ENCODE assay signal across 1 cellular context in genomic region chr7:155953781-155954549, GRCh38.
TF ChIP-seq lines count a peak whose summit lies in the region.

No MANE protein-coding gene starts in this region.

TF ChIP-seq in HepG2, 621 proteins besides CTCF, POLR2A, EP300 and RAD21 (continued from another document and continues in another):
- no peak for TF ChIP-seq PRMT3 (CRISPR knock-in tag; IDR thresholded peaks at IDR 0.05; ENCODE audit: borderline replicate concordance, low read depth)
- TF ChIP-seq RFXANK (CRISPR knock-in tag; IDR thresholded peaks at IDR 0.05), result no peak
- TF ChIP-seq KLF15 (CRISPR knock-in tag; IDR thresholded peaks at IDR 0.05; ENCODE audit: borderline replicate concordance), result peak; percentile 58; the same call in 1 of the 2 replicates
- 0 out of 2 replicates have a peak, but pooled peaks have one; percentile 55 for TF ChIP-seq ZNF782 (CRISPR knock-in tag; IDR thresholded peaks at IDR 0.05; ENCODE audit: borderline replicate concordance)
- no peak for TF ChIP-seq ZSCAN22 (CRISPR knock-in tag; IDR thresholded peaks at IDR 0.05)
- no peak for TF ChIP-seq REL (CRISPR knock-in tag; conservative IDR thresholded peaks at IDR 0.05)
- no peak for TF ChIP-seq PCBP2 (optimal IDR thresholded peaks at IDR 0.05; ENCODE audit: low read depth, low read length, poor library complexity, severe bottlenecking)
- no peak for TF ChIP-seq ZNF558 (CRISPR knock-in tag; IDR thresholded peaks at IDR 0.05; ENCODE audit: borderline replicate concordance)
- no peak for TF ChIP-seq SNAPC5 (CRISPR knock-in tag; IDR thresholded peaks at IDR 0.05; ENCODE audit: borderline replicate concordance)
- TF ChIP-seq, protein P1, sequence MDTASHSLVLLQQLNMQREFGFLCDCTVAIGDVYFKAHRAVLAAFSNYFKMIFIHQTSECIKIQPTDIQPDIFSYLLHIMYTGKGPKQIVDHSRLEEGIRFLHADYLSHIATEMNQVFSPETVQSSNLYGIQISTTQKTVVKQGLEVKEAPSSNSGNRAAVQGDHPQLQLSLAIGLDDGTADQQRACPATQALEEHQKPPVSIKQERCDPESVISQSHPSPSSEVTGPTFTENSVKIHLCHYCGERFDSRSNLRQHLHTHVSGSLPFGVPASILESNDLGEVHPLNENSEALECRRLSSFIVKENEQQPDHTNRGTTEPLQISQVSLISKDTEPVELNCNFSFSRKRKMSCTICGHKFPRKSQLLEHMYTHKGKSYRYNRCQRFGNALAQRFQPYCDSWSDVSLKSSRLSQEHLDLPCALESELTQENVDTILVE (CRISPR knock-in tag; IDR thresholded peaks at IDR 0.05), result no peak
- no peak for TF ChIP-seq ZNF33A (CRISPR knock-in tag; IDR thresholded peaks at IDR 0.05; ENCODE audit: borderline replicate concordance)
- no peak for TF ChIP-seq XBP1 (CRISPR knock-in tag; IDR thresholded peaks at IDR 0.05)
- TF ChIP-seq U2AF1 (optimal IDR thresholded peaks at IDR 0.05; ENCODE audit: low read depth, low read length), result no peak
- peak; percentile 21; the same call in 1 of the 2 replicates for TF ChIP-seq ARID3A (IDR thresholded peaks at IDR 0.05; ENCODE audit: low read depth, low read length)
- no peak for TF ChIP-seq ZBTB40 (IDR thresholded peaks at IDR 0.05)
- TF ChIP-seq ZBTB40 (CRISPR knock-in tag; IDR thresholded peaks at IDR 0.05), result peak; percentile 51; the same call in 1 of the 2 replicates
- TF ChIP-seq ZNF180 (CRISPR knock-in tag; IDR thresholded peaks at IDR 0.05; ENCODE audit: borderline replicate concordance, low read depth), result 0 out of 2 replicates have a peak, but pooled peaks have one; percentile 37
- no peak for TF ChIP-seq ZNF138 (CRISPR knock-in tag; IDR thresholded peaks at IDR 0.05; ENCODE audit: low read depth)
- TF ChIP-seq NPAS2 (CRISPR knock-in tag; IDR thresholded peaks at IDR 0.05; ENCODE audit: borderline replicate concordance), result no peak
- TF ChIP-seq IRX3 (CRISPR knock-in tag; IDR thresholded peaks at IDR 0.05; ENCODE audit: borderline replicate concordance, low read depth), result no peak
- TF ChIP-seq GMEB2 (CRISPR knock-in tag; IDR thresholded peaks at IDR 0.05; ENCODE audit: low read depth), result no peak
- no peak for TF ChIP-seq HOMEZ (CRISPR knock-in tag; IDR thresholded peaks at IDR 0.05; ENCODE audit: low read depth)
- no peak for TF ChIP-seq ATF7-NPFF (CRISPR knock-in tag; IDR thresholded peaks at IDR 0.05; ENCODE audit: low read depth)
- TF ChIP-seq ZSCAN5A (CRISPR knock-in tag; IDR thresholded peaks at IDR 0.05; ENCODE audit: borderline replicate concordance), result no peak
- no peak for TF ChIP-seq PRDM4 (CRISPR knock-in tag; IDR thresholded peaks at IDR 0.05; ENCODE audit: borderline replicate concordance)
- TF ChIP-seq SOX6 (IDR thresholded peaks at IDR 0.05), result no peak
- peak; percentile 96 for TF ChIP-seq SOX6 (CRISPR knock-in tag; IDR thresholded peaks at IDR 0.05)
- TF ChIP-seq ZNF577 (CRISPR knock-in tag; IDR thresholded peaks at IDR 0.05; ENCODE audit: borderline replicate concordance, low read depth), result no peak
- no peak for TF ChIP-seq RAD51 (IDR thresholded peaks at IDR 0.05; ENCODE audit: borderline replicate concordance)
- peak; percentile 52 for TF ChIP-seq SAP130 (CRISPR knock-in tag; IDR thresholded peaks at IDR 0.05; ENCODE audit: low read depth)
- no peak for TF ChIP-seq ZNF230 (CRISPR knock-in tag; IDR thresholded peaks at IDR 0.05)
- 0 out of 2 replicates have a peak, but pooled peaks have one; percentile 48 for TF ChIP-seq HOXD1 (CRISPR knock-in tag; IDR thresholded peaks at IDR 0.05)
- TF ChIP-seq, protein P2, sequence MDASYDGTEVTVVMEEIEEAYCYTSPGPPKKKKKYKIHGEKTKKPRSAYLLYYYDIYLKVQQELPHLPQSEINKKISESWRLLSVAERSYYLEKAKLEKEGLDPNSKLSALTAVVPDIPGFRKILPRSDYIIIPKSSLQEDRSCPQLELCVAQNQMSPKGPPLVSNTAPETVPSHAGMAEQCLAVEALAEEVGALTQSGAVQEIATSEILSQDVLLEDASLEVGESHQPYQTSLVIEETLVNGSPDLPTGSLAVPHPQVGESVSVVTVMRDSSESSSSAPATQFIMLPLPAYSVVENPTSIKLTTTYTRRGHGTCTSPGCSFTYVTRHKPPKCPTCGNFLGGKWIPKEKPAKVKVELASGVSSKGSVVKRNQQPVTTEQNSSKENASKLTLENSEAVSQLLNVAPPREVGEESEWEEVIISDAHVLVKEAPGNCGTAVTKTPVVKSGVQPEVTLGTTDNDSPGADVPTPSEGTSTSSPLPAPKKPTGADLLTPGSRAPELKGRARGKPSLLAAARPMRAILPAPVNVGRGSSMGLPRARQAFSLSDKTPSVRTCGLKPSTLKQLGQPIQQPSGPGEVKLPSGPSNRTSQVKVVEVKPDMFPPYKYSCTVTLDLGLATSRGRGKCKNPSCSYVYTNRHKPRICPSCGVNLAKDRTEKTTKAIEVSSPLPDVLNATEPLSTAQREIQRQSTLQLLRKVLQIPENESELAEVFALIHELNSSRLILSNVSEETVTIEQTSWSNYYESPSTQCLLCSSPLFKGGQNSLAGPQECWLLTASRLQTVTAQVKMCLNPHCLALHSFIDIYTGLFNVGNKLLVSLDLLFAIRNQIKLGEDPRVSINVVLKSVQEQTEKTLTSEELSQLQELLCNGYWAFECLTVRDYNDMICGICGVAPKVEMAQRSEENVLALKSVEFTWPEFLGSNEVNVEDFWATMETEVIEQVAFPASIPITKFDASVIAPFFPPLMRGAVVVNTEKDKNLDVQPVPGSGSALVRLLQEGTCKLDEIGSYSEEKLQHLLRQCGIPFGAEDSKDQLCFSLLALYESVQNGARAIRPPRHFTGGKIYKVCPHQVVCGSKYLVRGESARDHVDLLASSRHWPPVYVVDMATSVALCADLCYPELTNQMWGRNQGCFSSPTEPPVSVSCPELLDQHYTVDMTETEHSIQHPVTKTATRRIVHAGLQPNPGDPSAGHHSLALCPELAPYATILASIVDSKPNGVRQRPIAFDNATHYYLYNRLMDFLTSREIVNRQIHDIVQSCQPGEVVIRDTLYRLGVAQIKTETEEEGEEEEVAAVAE (CRISPR knock-in tag; IDR thresholded peaks at IDR 0.05; ENCODE audit: borderline replicate concordance), result no peak
